24 cellular contexts compared by ENCODE assay signal in genomic region chr3:179192542-179192941, GRCh38. TPM values are rescaled to one million over a fixed set of nuclear protein-coding genes. Genes with fewer than 3 reads are reported as not detected.
"Had no signal": no experiment of that assay in that cellular context is flagged by ENCODE, and none has a peak within 500 bp of the region (broad histone marks: within the 10 kb centered on the region; RNA-seq: fewer than 3 reads in every experiment).

No MANE protein-coding gene starts in this region.

- H3K27me3 ChIP-seq: esophagus muscularis mucosa, gastroesophageal sphincter, left lung, neural progenitor cell, pancreas, suprapubic skin, thyroid gland had no signal

- H3K36me3 ChIP-seq: esophagus muscularis mucosa, gastroesophageal sphincter, left lung, lower lobe of right lung, neural progenitor cell, pancreas, suprapubic skin, thyroid gland had no signal

- H3K27ac Mint-ChIP-seq: dendritic cell treated with granulocyte-macrophage colony-stimulating factor and Interleukin-4, amounts not matched to agents 40 ng/mL and 50 ng/mL, for 4 days; neural progenitor cell; progenitor cell of endocrine pancreas; type B pancreatic cell had no signal

- H3K9me3 ChIP-seq: esophagus muscularis mucosa, gastroesophageal sphincter, left lung, lower lobe of right lung, pancreas, suprapubic skin, thyroid gland had no signal

- H3K4me2 ChIP-seq: neural progenitor cell, smooth muscle cell had no signal

- H2AFZ ChIP-seq: neural progenitor cell had no signal

- DNase-seq: effector memory CD8-positive, alpha-beta T cell; glutamatergic neuron; immature natural killer cell; left lung; lower lobe of right lung; mesendoderm; naive thymus-derived CD4-positive, alpha-beta T cell; nucleus accumbens; pancreas; right cardiac atrium; stimulated activated CD4-positive, alpha-beta T cell treated with anti-CD3 and anti-CD28 coated beads, Interleukin-2, amount 100 ng/mL, for 48 hours; stimulated activated naive CD8-positive, alpha-beta T cell treated with anti-CD3 and anti-CD28 coated beads, Interleukin-15, Interleukin-2, amounts not matched to agents 100 U/mL and 50 U/mL, for 24 hours; thyroid gland had no signal

- ATAC-seq: effector memory CD8-positive, alpha-beta T cell; gastroesophageal sphincter; lower lobe of right lung; naive thymus-derived CD4-positive, alpha-beta T cell; pancreas; right cardiac atrium; stimulated activated naive CD8-positive, alpha-beta T cell treated with anti-CD3 and anti-CD28 coated beads, Interleukin-15, Interleukin-2, amounts not matched to agents 100 U/mL and 50 U/mL, for 24 hours had no signal

- H3K27ac ChIP-seq: epithelial cell of prostate, esophagus muscularis mucosa, gastroesophageal sphincter, left lung, lower lobe of right lung, neural progenitor cell, pancreas, suprapubic skin, thyroid gland had no signal

- H3K27me3 Mint-ChIP-seq: dendritic cell treated with granulocyte-macrophage colony-stimulating factor and Interleukin-4, amounts not matched to agents 40 ng/mL and 50 ng/mL, for 4 days; effector memory CD8-positive, alpha-beta T cell; naive thymus-derived CD4-positive, alpha-beta T cell; progenitor cell of endocrine pancreas; type B pancreatic cell had no signal

- H3K9me3 Mint-ChIP-seq: dendritic cell treated with granulocyte-macrophage colony-stimulating factor and Interleukin-4, amounts not matched to agents 40 ng/mL and 50 ng/mL, for 4 days; effector memory CD8-positive, alpha-beta T cell; immature natural killer cell; naive thymus-derived CD4-positive, alpha-beta T cell; neural progenitor cell; type B pancreatic cell had no signal

- H3K4me1 Mint-ChIP-seq: neural progenitor cell had no signal

- H3K36me3 Mint-ChIP-seq: immature natural killer cell; naive thymus-derived CD4-positive, alpha-beta T cell; neural progenitor cell had no signal

- FAIRE-seq: colon, pancreas, urothelium cell line had no signal

- H3K4me3 ChIP-seq: esophagus muscularis mucosa, gastroesophageal sphincter, left lung, lower lobe of right lung, neural progenitor cell, pancreas, smooth muscle cell, suprapubic skin, thyroid gland had no signal

- H3K4me3 Mint-ChIP-seq: dendritic cell treated with granulocyte-macrophage colony-stimulating factor and Interleukin-4, amounts not matched to agents 40 ng/mL and 50 ng/mL, for 4 days; effector memory CD8-positive, alpha-beta T cell; immature natural killer cell; neural progenitor cell; type B pancreatic cell had no signal

- H3K9ac ChIP-seq: neural progenitor cell had no signal

RNA-seq across cellular contexts. Expression of gene KCNMB3, which starts 58.4 kb away (rescaled TPM):
- polyA plus RNA-seq: smooth muscle cell had no signal
